11 cellular contexts compared by ENCODE assay signal in the genomic region with DNA sequence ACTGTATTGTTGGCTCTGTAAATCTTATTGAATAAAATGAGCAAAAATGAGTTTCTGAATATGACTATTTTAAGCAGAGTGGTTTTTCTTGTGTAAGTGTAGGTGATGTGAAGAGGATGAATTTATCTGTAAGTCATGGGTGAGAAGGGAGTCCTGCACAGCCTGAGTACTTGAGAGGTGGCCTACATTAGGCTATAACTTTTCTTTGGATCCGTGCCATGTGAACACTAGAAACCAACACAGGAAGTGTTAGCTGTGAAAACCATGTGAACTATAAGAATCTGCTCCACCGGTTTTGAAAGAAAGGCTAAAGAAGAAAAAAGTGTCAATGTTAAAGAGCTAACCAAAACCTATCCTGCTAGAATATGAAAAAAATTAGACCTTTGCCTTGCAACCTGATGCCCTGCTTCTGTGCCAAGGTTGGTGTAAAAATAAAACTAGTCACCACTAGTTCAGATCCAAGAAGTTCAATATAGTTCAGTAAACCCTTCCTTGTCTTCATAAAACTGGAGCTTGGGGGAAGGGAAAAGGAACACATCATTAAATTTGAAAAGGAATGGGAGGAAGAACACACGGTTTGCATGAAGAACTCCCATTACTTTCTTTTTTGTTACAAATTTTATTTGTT. TPM values are rescaled to one million over a fixed set of nuclear protein-coding genes. Genes with fewer than 3 reads are reported as not detected.
DNase-seq lines count a peak whose midpoint lies in the region; ATAC-seq and TF ChIP-seq lines count a peak whose summit lies in the region.
"Had no signal": no experiment of that assay in that cellular context is flagged by ENCODE, and none has a peak within 500 bp of the region (broad histone marks: within the 10 kb centered on the region; RNA-seq: fewer than 3 reads in every experiment).

No MANE protein-coding gene starts in this region.

- H3K4me3 ChIP-seq in A673 (ENCODE audit: low read depth, low read length, poor library complexity, severe bottlenecking) (no peak overlapping the region), MM.1S (ENCODE audit: low read length) (no peak overlapping the region), fibroblast of lung (replicated peaks in 1 of 4; ENCODE audit: control extremely low read depth in 1 of 4, insufficient read depth in 1 of 4, low read depth in 3 of 4, low read length in 4 of 4) (no peak overlapping the region)

- POLR2A ChIA-PET in A673 (lab: Charles Lee; ENCODE audit: low non-redundant PET): no interaction called here

- intact Hi-C loops in A673 (cut with micrococcal nuclease; ENCODE audit: unreplicated experiment): no loop called here

- no peaks in the 10 kb centered on the region for H3K27me3 ChIP-seq in A673 (replicated peaks; ENCODE audit: insufficient read depth, low read depth, low read length, poor library complexity)
- H3K27me3 ChIP-seq in MM.1S (replicated peaks; ENCODE audit: insufficient read depth, low read length): no peaks in the 10 kb centered on the region
- no peaks in the 10 kb centered on the region for H3K27me3 ChIP-seq in fibroblast of lung (ENCODE audit: control insufficient read depth, insufficient read depth, low read length)

- no TSS peak for BruUV-seq in A673 (replicated peaks; lab: Mats Ljungman, UMichigan)

- H3K36me3 ChIP-seq in A673 (ENCODE audit: insufficient read depth, low read length, poor library complexity, severe bottlenecking): no peaks in the 10 kb centered on the region
- H3K36me3 ChIP-seq in MM.1S (replicated peaks; ENCODE audit: insufficient read depth, low read length): no peaks in the 10 kb centered on the region
- no peaks in the 10 kb centered on the region for H3K36me3 ChIP-seq in fibroblast of lung (ENCODE audit: control insufficient read depth, insufficient read depth, low read length)

- H3F3A ChIP-seq in MM.1S (ENCODE audit: insufficient read depth, low read length): peaks cover 16% of the 10 kb centered on the region

- H3K4me2 ChIP-seq in MM.1S (ENCODE audit: low read depth, low read length): no peak overlapping the region
- no peak overlapping the region for H3K4me2 ChIP-seq in fibroblast of lung (ENCODE audit: extremely low read depth, insufficient read depth, low read length)

- H3K9me2 ChIP-seq in MM.1S (replicated peaks; ENCODE audit: insufficient read depth, low read length): no peaks in the 10 kb centered on the region

- TF ChIP-seq CTCF in A673 (conservative IDR thresholded peaks at IDR 0.05; ENCODE audit: low read depth, low read length) (no peak), MM.1S (IDR thresholded peaks at IDR 0.05; ENCODE audit: low read length) (no peak), fibroblast of lung (conservative IDR thresholded peaks at IDR 0.05 in 1 of 2, IDR thresholded peaks at IDR 0.05 in 1 of 2; ENCODE audit: low read depth in 1 of 2, low read length in 2 of 2) (no peak)

- H3K79me2 ChIP-seq in MM.1S (ENCODE audit: low read length) (no peaks in the 10 kb centered on the region), fibroblast of lung (ENCODE audit: control insufficient read depth, insufficient read depth, low read length) (no peaks in the 10 kb centered on the region)

- no peak overlapping the region for H2AFZ ChIP-seq in MM.1S (ENCODE audit: low read length)
- H2AFZ ChIP-seq in fibroblast of lung (ENCODE audit: low read length): no peak overlapping the region

- peak overlapping the region; percentile 18 for H3K27ac ChIP-seq in A673 (ENCODE audit: low read depth, low read length, poor library complexity, severe bottlenecking)
- no peak overlapping the region for H3K27ac ChIP-seq in MM.1S (ENCODE audit: low read length)
- H3K27ac ChIP-seq in fibroblast of lung (ENCODE audit: insufficient read depth, low read length): no peak overlapping the region

- peak; percentile 64 for ATAC-seq in GM18505 (IDR thresholded peaks at IDR 0.05; ENCODE audit: unreplicated experiment)
- ATAC-seq in GM19397 (IDR thresholded peaks at IDR 0.05; ENCODE audit: unreplicated experiment): no peak
- no peak for ATAC-seq in HG03439 (IDR thresholded peaks at IDR 0.05; ENCODE audit: unreplicated experiment)
- ATAC-seq: HCT116 had no signal

- no peaks in the 10 kb centered on the region for H4K20me1 ChIP-seq in MM.1S (ENCODE audit: insufficient read depth, low read length)
- no peaks in the 10 kb centered on the region for H4K20me1 ChIP-seq in fibroblast of lung (ENCODE audit: control insufficient read depth, extremely low read depth, insufficient read depth, low read length)

- peaks cover 72% of the 10 kb centered on the region for H3K4me1 ChIP-seq in A673 (ENCODE audit: insufficient read depth, low read length, poor library complexity, severe bottlenecking)
- peaks cover 32% of the 10 kb centered on the region for H3K4me1 ChIP-seq in MM.1S (ENCODE audit: low read length)
- H3K4me1 ChIP-seq in fibroblast of lung (ENCODE audit: control insufficient read depth, extremely low read depth, insufficient read depth, low read length): peaks cover 22% of the 10 kb centered on the region

- H3K9me3 ChIP-seq in A673 (ENCODE audit: low read depth, low read length, poor library complexity, severe bottlenecking): no peaks in the 10 kb centered on the region
- H3K9me3 ChIP-seq in MM.1S (replicated peaks; ENCODE audit: insufficient read depth, low read length): no peaks in the 10 kb centered on the region
- no peaks in the 10 kb centered on the region for H3K9me3 ChIP-seq in fibroblast of lung (ENCODE audit: control insufficient read depth, insufficient read depth, low read depth, low read length)

- TF ChIP-seq POLR2A in GM18505 (IDR thresholded peaks at IDR 0.05; ENCODE audit: borderline replicate concordance, extremely low read depth, insufficient read depth, insufficient read length): no peak

- DNase-seq in A673 (ENCODE audit: low spot score): peak; percentile 78
- peak; percentile 51 for DNase-seq in MM.1S
- DNase-seq in fibroblast of lung (ENCODE audit: low read depth in 2 of 2): peak; percentile 46 to 48
- DNase-seq in SKM-1 treated with dmso at 0.1 percent for 144 hours (lab: John Stamatoyannopoulos, UW; ENCODE audit: unreplicated experiment): no peak
- no peak for DNase-seq in stimulated activated CD4-positive, alpha-beta T cell treated with anti-CD3 and anti-CD28 coated beads, Interleukin-4, amount 100 ng/mL, for 4 hours
- DNase-seq: activated CD4-positive, alpha-beta T cell treated with anti-CD3 and anti-CD28 coated beads for 1 hour; NCI-H2081 had no signal

- CTCF ChIA-PET in A673 (lab: Charles Lee): no interaction called here

- H3K9ac ChIP-seq in MM.1S (ENCODE audit: low read length) (no peak overlapping the region), fibroblast of lung (ENCODE audit: insufficient read depth, low read length) (no peak overlapping the region)

RNA-seq across cellular contexts. Expression of gene PLCB1, which starts 21.3 kb away (rescaled TPM):
- total RNA-seq in A673 (2021) (6.8 and 10.4 TPM in 2 replicates), fibroblast of lung (9.0 and 13.4 TPM in 2 replicates)
- 14.5 and 23.3 TPM in 2 replicates for polyA plus RNA-seq in fibroblast of lung
- polyA plus RNA-seq in fibroblast of lung (2012): 10.3 and 14.3 TPM in 2 replicates
- polyA minus RNA-seq in fibroblast of lung (ENCODE audit: low replicate concordance): 8.1 and 13.2 TPM in 2 replicates

Comparison
In these comparisons a context has a peak if more than half of its experiments do, and no peak if none do; other contexts are left out.
1. DNase-seq: peak in A673 (single experiment), MM.1S (single experiment) and fibroblast of lung (2 of 2); none in SKM-1 treated with dmso at 0.1 percent for 144 hours (single experiment) and stimulated activated CD4-positive, alpha-beta T cell treated with anti-CD3 and anti-CD28 coated beads, Interleukin-4, amount 100 ng/mL, for 4 hours (0 of 2).